ENCODE assay signal across 8 cellular contexts in the genomic region with DNA sequence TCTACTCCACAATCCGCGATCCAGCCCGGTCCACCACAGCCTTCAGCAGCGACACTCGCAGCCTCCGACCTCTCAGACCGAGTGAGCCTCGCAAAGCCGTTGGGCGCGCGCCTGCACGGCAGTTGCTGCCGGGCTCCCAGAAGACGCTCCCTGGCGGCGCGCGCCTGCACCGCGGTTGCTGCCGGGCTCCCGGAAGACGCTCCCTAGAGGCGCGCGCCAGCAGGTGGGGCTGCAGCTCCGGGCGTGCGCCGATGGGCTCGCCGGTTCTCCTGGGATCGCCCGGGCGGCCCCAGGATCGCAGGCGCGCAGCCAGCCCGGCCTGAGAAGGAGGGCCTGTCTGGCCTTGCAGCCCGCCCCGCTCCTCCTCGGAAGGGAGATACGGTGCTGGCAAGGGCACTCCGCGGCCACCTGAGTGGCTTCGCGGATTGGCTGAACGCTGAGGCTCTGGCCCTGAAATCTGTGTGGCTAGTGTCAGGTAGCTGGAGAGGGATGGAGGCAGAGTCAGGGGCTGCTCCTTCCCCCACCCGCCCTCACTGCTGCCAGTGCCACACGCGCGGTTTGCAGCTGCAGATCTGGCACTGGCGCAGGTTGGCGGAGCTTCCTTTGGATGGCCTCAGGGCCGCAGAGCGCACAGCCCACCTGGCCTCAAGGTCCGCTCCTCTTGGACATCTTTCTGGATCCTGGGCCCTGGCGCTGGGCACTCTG.
A peak's percentile ranks its signal among the peaks of the same experiment; 100 is the strongest.
DNase-seq lines count a peak whose midpoint lies in the region; ATAC-seq and TF ChIP-seq lines count a peak whose summit lies in the region.
"Not testable (repeated sequence)": the region's sequence is repeated elsewhere in the genome, so short reads cannot be mapped to it uniquely, and the experiment has no call there.

No MANE protein-coding gene starts in this region.

- intact Hi-C loops in breast epithelium (cut with DNase I; ENCODE audit: low total_unique reads); left ventricle myocardium superior (cut with micrococcal nuclease); tibial artery (cut with DNase I; ENCODE audit: low total_unique reads): not testable (repeated sequence)

- H3K4me3 Mint-ChIP-seq in progenitor cell of endocrine pancreas (ENCODE audit: low read depth), result not testable (repeated sequence)

- H3K9me3 Mint-ChIP-seq in progenitor cell of endocrine pancreas (ENCODE audit: low read depth), result not testable (repeated sequence)

- H3K4me1 ChIP-seq in breast epithelium, tibial artery: not testable (repeated sequence)

- DNase-seq in H4 (ENCODE audit: low spot score) (peak; percentile 60), breast epithelium (ENCODE audit: low spot score in 2 of 2) (peak in 1 of 2 donors; percentile 21), left ventricle myocardium superior (peak; percentile 77)
- not testable (repeated sequence) for DNase-seq in progenitor cell of endocrine pancreas (ENCODE audit: low spot score, unreplicated experiment); tibial artery

- not testable (repeated sequence) for TF ChIP-seq POLR2A in breast epithelium (IDR thresholded peaks at IDR 0.05)

- H3K27me3 ChIP-seq in breast epithelium, tibial artery: not testable (repeated sequence)

- not testable (repeated sequence) for H3K36me3 Mint-ChIP-seq in progenitor cell of endocrine pancreas (ENCODE audit: insufficient read depth)

- not testable (repeated sequence) for H3K27me3 Mint-ChIP-seq in progenitor cell of endocrine pancreas

- not testable (repeated sequence) for H3K27ac Mint-ChIP-seq in progenitor cell of endocrine pancreas

- H3K4me1 Mint-ChIP-seq in progenitor cell of endocrine pancreas (ENCODE audit: low read depth), result not testable (repeated sequence)

- not testable (repeated sequence) for H3K9me3 ChIP-seq in breast epithelium, tibial artery

- ATAC-seq in HG03565 (IDR thresholded peaks at IDR 0.05; ENCODE audit: unreplicated experiment), result peak; percentile 100
- peak; percentile 83 to 85 for ATAC-seq in activated CD4-positive, CD25-positive, alpha-beta regulatory T cell treated with anti-CD3 and anti-CD28 coated beads, Interleukin-2, amount 50 U/mL, for 24 hours
- ATAC-seq in left ventricle myocardium superior, result peak; percentile 100

- TF ChIP-seq CTCF in GM12875 (IDR thresholded peaks at IDR 0.05; ENCODE audit: borderline replicate concordance, insufficient read depth, low read depth, low read length), result peak; percentile 46
- TF ChIP-seq CTCF in breast epithelium (IDR thresholded peaks at IDR 0.05), result not testable (repeated sequence)
- TF ChIP-seq CTCF in progenitor cell of endocrine pancreas (IDR thresholded peaks at IDR 0.05; ENCODE audit: unreplicated experiment), result peak; percentile 20
- TF ChIP-seq CTCF in tibial artery (IDR thresholded peaks at IDR 0.05), result peak; percentile 8 to 9

- H3K27ac ChIP-seq in breast epithelium, tibial artery: not testable (repeated sequence)

- H3K36me3 ChIP-seq in breast epithelium, tibial artery: not testable (repeated sequence)

- H3K4me3 ChIP-seq in GM12875 (ENCODE audit: low read depth, low read length), result not testable (repeated sequence)
- H3K4me3 ChIP-seq in breast epithelium (peak overlapping the region; percentile 7 to 59 (median 44)), tibial artery (peak overlapping the region in 1 of 2 donors; percentile 30)
